In the genomic region with DNA sequence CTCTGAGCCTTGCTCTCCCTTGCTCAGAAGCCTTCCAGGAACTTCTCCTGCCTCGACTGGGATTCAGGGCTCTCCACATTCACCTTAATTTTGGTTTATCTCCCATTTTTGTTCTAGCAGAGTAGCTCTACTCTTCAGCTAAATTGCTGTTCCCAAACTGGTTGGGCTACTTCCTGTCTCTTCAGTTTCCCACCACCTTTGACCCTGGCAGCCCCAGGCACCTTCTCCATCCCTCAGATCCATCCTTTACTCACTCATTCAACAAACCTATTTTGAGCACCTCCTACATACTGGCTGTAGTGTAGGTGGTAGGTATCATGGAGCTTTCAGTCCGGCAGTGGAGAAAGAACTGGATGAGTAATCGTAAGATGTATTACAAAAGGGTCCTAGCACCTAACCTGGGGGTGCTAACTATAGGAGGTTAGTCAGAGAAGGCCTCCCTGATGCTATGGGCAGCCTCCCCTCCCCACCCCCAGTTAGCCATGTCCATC, we compare ENCODE assay signal across 23 cellular contexts. TPM values are rescaled to one million over a fixed set of nuclear protein-coding genes. Genes with fewer than 3 reads are reported as not detected.
DNase-seq lines count a peak whose midpoint lies in the region; ATAC-seq and TF ChIP-seq lines count a peak whose summit lies in the region.
"Had no signal": no experiment of that assay in that cellular context is flagged by ENCODE, and none has a peak within 500 bp of the region (broad histone marks: within the 10 kb centered on the region; RNA-seq: fewer than 3 reads in every experiment).

No MANE protein-coding gene starts in this region.

- H3K79me2 ChIP-seq in hepatocyte, result peaks cover 77% of the 10 kb centered on the region

- H3K27ac Mint-ChIP-seq in Calu3 (ENCODE audit: unreplicated experiment), result peak overlapping the region; percentile 21
- no peak overlapping the region for H3K27ac Mint-ChIP-seq in stimulated activated effector memory CD8-positive, alpha-beta T cell treated with anti-CD3 and anti-CD28 coated beads, Interleukin-12 subunit alpha, Interleukin-12 subunit beta, amount 100 ng/mL, for 72 hours

- no peaks in the 10 kb centered on the region for H3K9me2 ChIP-seq in hepatocyte (replicated peaks; ENCODE audit: insufficient read depth)

- intact Hi-C loops in Calu3 (cut with micrococcal nuclease; ENCODE audit: unreplicated experiment), result no loop called here

- 94% methylated on average over 3 of the region's 3 CpGs for WGBS in hepatocyte (ENCODE audit: low lambda C conversion rate, missing lambda C conversion rate)

- peaks cover 31% of the 10 kb centered on the region for H3K4me1 Mint-ChIP-seq in Calu3 (ENCODE audit: low read depth, unreplicated experiment)
- peaks cover 7% of the 10 kb centered on the region for H3K4me1 Mint-ChIP-seq in stimulated activated effector memory CD8-positive, alpha-beta T cell treated with anti-CD3 and anti-CD28 coated beads, Interleukin-12 subunit alpha, Interleukin-12 subunit beta, amount 100 ng/mL, for 72 hours

- H3K9me3 ChIP-seq in HEK293 (ENCODE audit: control insufficient read depth, insufficient read depth, low read depth, low read length), result no peaks in the 10 kb centered on the region
- H3K9me3 ChIP-seq in hepatocyte (ENCODE audit: low read depth), result no peaks in the 10 kb centered on the region
- no peaks in the 10 kb centered on the region for H3K9me3 ChIP-seq in BE2C
- H3K9me3 ChIP-seq: SJSA1 had no signal

- H3K27ac ChIP-seq in HEK293 (ENCODE audit: extremely low read depth, low read depth, low read length) (no peak overlapping the region), hepatocyte (peak overlapping the region; percentile 34), RWPE1 (no peak overlapping the region)
- H3K27ac ChIP-seq: SJSA1 had no signal

- H3K4me3 ChIP-seq in HEK293 (ENCODE audit: low read depth, low read length) (no peak overlapping the region), hepatocyte (no peak overlapping the region), BE2C (ENCODE audit: low read depth, low read length) (no peak overlapping the region)
- H3K4me3 ChIP-seq: K562, SJSA1 had no signal

- H3K36me3 ChIP-seq in HEK293 (ENCODE audit: control insufficient read depth in 2 of 2, insufficient read depth in 1 of 2, low read length in 2 of 2) (peaks cover 0 to 5% of the 10 kb centered on the region in 2 experiments), hepatocyte (replicated peaks; ENCODE audit: insufficient read depth, low read depth) (no peaks in the 10 kb centered on the region), BE2C (no peaks in the 10 kb centered on the region)
- H3K36me3 ChIP-seq: SJSA1 had no signal

- no peak overlapping the region for H3K4me3 Mint-ChIP-seq in Calu3 (ENCODE audit: low read depth, unreplicated experiment)
- H3K4me3 Mint-ChIP-seq in stimulated activated effector memory CD8-positive, alpha-beta T cell treated with anti-CD3 and anti-CD28 coated beads, Interleukin-12 subunit alpha, Interleukin-12 subunit beta, amount 100 ng/mL, for 72 hours, result no peak overlapping the region
- H3K4me3 Mint-ChIP-seq: CD4-positive, alpha-beta memory T cell had no signal

- TF ChIP-seq CTCF in Calu3 (IDR thresholded peaks at IDR 0.05; ENCODE audit: unreplicated experiment), result no peak
- TF ChIP-seq CTCF in HEK293 (tag by site-specific recombination; IDR thresholded peaks at IDR 0.05), result no peak
- no peak for TF ChIP-seq CTCF in hepatocyte (IDR thresholded peaks at IDR 0.05; ENCODE audit: poor library complexity)
- TF ChIP-seq CTCF in RWPE1 (conservative IDR thresholded peaks at IDR 0.05; ENCODE audit: low read depth), result no peak
- no peak for TF ChIP-seq CTCF in BE2C (IDR thresholded peaks at IDR 0.05; ENCODE audit: low read depth, low read length)

- H4K20me1 ChIP-seq in hepatocyte (ENCODE audit: insufficient read depth, poor library complexity, severe bottlenecking), result peaks cover 7% of the 10 kb centered on the region

- BruUV-seq in Calu3 (replicated peaks; lab: Mats Ljungman, UMichigan), result no TSS peak

- POLR2A ChIA-PET in HEK293 (lab: Yijun Ruan, JAX) (no interaction called here), RWPE1 (lab: Yijun Ruan, JAX; ENCODE audit: low non-redundant PET) (no interaction called here)

- no peaks in the 10 kb centered on the region for H3K9me3 Mint-ChIP-seq in Calu3 (ENCODE audit: low read depth, unreplicated experiment)
- H3K9me3 Mint-ChIP-seq in stimulated activated effector memory CD8-positive, alpha-beta T cell treated with anti-CD3 and anti-CD28 coated beads, Interleukin-12 subunit alpha, Interleukin-12 subunit beta, amount 100 ng/mL, for 72 hours, result no peaks in the 10 kb centered on the region

- H3K4me1 ChIP-seq in HEK293 (ENCODE audit: control insufficient read depth, insufficient read depth, low read length) (no peaks in the 10 kb centered on the region), hepatocyte (ENCODE audit: insufficient read depth) (peaks cover 29% of the 10 kb centered on the region), BE2C (no peaks in the 10 kb centered on the region)
- H3K4me1 ChIP-seq: SJSA1 had no signal

- no peak overlapping the region for H3K4me2 ChIP-seq in hepatocyte

- peak; percentile 19 for ATAC-seq in stimulated activated effector memory CD8-positive, alpha-beta T cell treated with anti-CD3 and anti-CD28 coated beads, Interleukin-12 subunit alpha, Interleukin-12 subunit beta, amount 100 ng/mL, for 72 hours
- ATAC-seq: K562 had no signal

- no peak overlapping the region for H2AFZ ChIP-seq in hepatocyte

- CTCF ChIA-PET in Calu3 (lab: Charles Lee), result interaction anchor here (0.6 kb wide), 2 partner anchors 16 to 68 kb away, joined by 3 to 4 read pairs; no protein-coding TSS in a partner anchor
- CTCF ChIA-PET in HEK293 (lab: Yijun Ruan, JAX), result interaction anchor here (0.6 kb wide), 1 partner anchor 59 kb away, joined by 4 read pairs; no protein-coding TSS in a partner anchor
- CTCF ChIA-PET in RWPE1 (lab: Yijun Ruan, JAX), result no interaction called here

- no peaks in the 10 kb centered on the region for H3K27me3 Mint-ChIP-seq in Calu3 (ENCODE audit: unreplicated experiment)

- H3K36me3 Mint-ChIP-seq in Calu3 (ENCODE audit: insufficient read depth, unreplicated experiment), result peaks cover 5% of the 10 kb centered on the region
- H3K36me3 Mint-ChIP-seq in stimulated activated effector memory CD8-positive, alpha-beta T cell treated with anti-CD3 and anti-CD28 coated beads, Interleukin-12 subunit alpha, Interleukin-12 subunit beta, amount 100 ng/mL, for 72 hours, result no peaks in the 10 kb centered on the region
- H3K36me3 Mint-ChIP-seq: CD4-positive, alpha-beta memory T cell had no signal

- H3K27me3 ChIP-seq in hepatocyte (no peaks in the 10 kb centered on the region), BE2C (no peaks in the 10 kb centered on the region)

- DNase-seq in Calu3 (no peak), hepatocyte (ENCODE audit: low spot score) (no peak), RWPE1 (ENCODE audit: low spot score) (no peak), MV-4-11 (lab: John Stamatoyannopoulos, UW) (no peak), BE2C (no peak)
- no peak for DNase-seq in stimulated activated effector memory CD8-positive, alpha-beta T cell treated with anti-CD3 and anti-CD28 coated beads, Interleukin-12 subunit alpha, Interleukin-12 subunit beta, amount 100 ng/mL, for 72 hours (ENCODE audit: low spot score in 2 of 2)
- DNase-seq: AML-193; C1 segment of cervical spinal cord; CD4-positive, alpha-beta memory T cell; COR-L47; DMS 273 treated with DMSO at 0.1 percent for 48 hours; DMS79 treated with DMSO at 0.1 percent for 48 hours; Kasumi-1; NCI-H1105; NCI-H1436 treated with DMSO at 0.1 percent for 48 hours; NCI-H187 treated with DMSO at 0.1 percent for 48 hours; NCI-H524 treated with DMSO at 0.1 percent for 48 hours; NCI-H774; Right ventricle myocardium superior had no signal

TF ChIP-seq in HEK293, 187 proteins besides CTCF, POLR2A, EP300 and RAD21:
- TF ChIP-seq ZNF274 (IDR thresholded peaks at IDR 0.05; ENCODE audit: low read length) (no peak), ZNF274 (tag by site-specific recombination; IDR thresholded peaks at IDR 0.05; ENCODE audit: borderline replicate concordance) (no peak), ZFHX2 (tag by site-specific recombination; conservative IDR thresholded peaks at IDR 0.05) (0 out of 2 replicates have a peak, but pooled peaks have one; percentile 58), EGR2 (tag by site-specific recombination; IDR thresholded peaks at IDR 0.05; ENCODE audit: low read depth) (peak; percentile 52; the same call in 1 of the 2 replicates)

RNA-seq across cellular contexts. Expression of a gene that starts 26.3 kb away (rescaled TPM):
- total RNA-seq in Calu3 (2022) (1.5 and 2.1 TPM in 2 replicates), hepatocyte (27.0 and 29.6 TPM in 2 replicates)
- 15.0 and 16.4 TPM in 2 replicates for polyA plus RNA-seq in hepatocyte
- polyA plus RNA-seq in BE2C (2012; ENCODE audit: insufficient read depth, insufficient read length, low read depth), result 0.73 TPM
- total RNA-seq: RPMI7951, SJSA1 had no signal

RNA-seq across cellular contexts. Expression of a gene that starts 40.7 kb away (rescaled TPM):
- 64.5 and 67.5 TPM in 2 replicates for total RNA-seq in Calu3 (2022)
- 29.9 and 44.3 TPM in 2 replicates for total RNA-seq in hepatocyte
- polyA plus RNA-seq in hepatocyte, result 7.7 and 9.3 TPM in 2 replicates
- polyA plus RNA-seq in BE2C (2012; ENCODE audit: insufficient read depth, insufficient read length, low read depth), result 27.8 TPM
